In the genomic region with DNA sequence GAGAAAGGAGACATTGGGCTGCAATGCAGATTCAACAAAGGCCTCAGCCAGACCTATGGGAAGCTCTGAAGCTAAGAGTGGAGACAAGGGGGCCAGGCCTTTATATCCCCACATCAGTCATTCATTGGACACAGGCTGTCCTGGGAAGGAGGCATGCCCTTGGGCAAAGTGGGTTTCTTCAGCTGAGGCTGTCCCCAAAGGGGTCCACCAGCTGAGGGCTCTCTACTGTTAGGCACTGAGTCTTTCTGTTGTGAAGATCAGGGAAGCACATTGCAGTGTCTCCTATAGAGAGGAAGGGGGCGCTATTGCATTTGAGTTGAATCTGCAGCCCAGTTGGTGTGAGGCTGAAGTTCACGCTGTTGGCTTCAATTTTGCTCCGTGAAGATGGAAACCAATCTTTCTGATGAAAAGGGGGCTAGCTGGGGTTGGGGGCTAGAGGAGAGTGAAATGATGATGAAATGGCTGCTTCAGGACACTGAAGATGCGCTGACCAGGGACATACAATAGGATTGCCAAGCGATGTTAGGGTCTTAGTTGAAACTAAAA, we compare ENCODE assay signal across 9 cellular contexts. TPM values are rescaled to one million over a fixed set of nuclear protein-coding genes. Genes with fewer than 3 reads are reported as not detected.
DNase-seq lines count a peak whose midpoint lies in the region; ATAC-seq, FAIRE-seq and TF ChIP-seq lines count a peak whose summit lies in the region.
"Had no signal": no experiment of that assay in that cellular context is flagged by ENCODE, and none has a peak within 500 bp of the region (broad histone marks: within the 10 kb centered on the region; RNA-seq: fewer than 3 reads in every experiment).

No MANE protein-coding gene starts in this region.

- H3K4me1 Mint-ChIP-seq in activated naive CD8-positive, alpha-beta T cell treated with anti-CD3 and anti-CD28 coated beads, Interleukin-2, amount 50 U/mL, for 24 hours, result peaks cover 2% of the 10 kb centered on the region

- TF ChIP-seq CTCF in Loucy (conservative IDR thresholded peaks at IDR 0.05; ENCODE audit: low read length) (peak; percentile 86), left ventricle myocardium inferior (IDR thresholded peaks at IDR 0.05; ENCODE audit: borderline replicate concordance) (peak; percentile 75), sigmoid colon (IDR thresholded peaks at IDR 0.05) (peak; percentile 39 to 67 (median 60))

- no peaks in the 10 kb centered on the region for H3K27me3 Mint-ChIP-seq in activated naive CD8-positive, alpha-beta T cell treated with anti-CD3 and anti-CD28 coated beads, Interleukin-2, amount 50 U/mL, for 24 hours

- H3K27ac ChIP-seq in left ventricle myocardium inferior (replicated peaks) (no peak overlapping the region), sigmoid colon (no peak overlapping the region)

- DNase-seq in SHP77 treated with DMSO at 0.1 percent for 48 hours (lab: John Stamatoyannopoulos, UW) (peak; percentile 14), left ventricle myocardium inferior (no peak), sigmoid colon (no peak)
- peak; percentile 8 for DNase-seq in activated naive CD8-positive, alpha-beta T cell treated with anti-CD3 and anti-CD28 coated beads, Interleukin-2, amount 50 U/mL, for 24 hours

- no peaks in the 10 kb centered on the region for H4K20me1 ChIP-seq in Loucy (ENCODE audit: insufficient read depth, low read length, poor library complexity, severe bottlenecking)

- H3K27ac Mint-ChIP-seq in activated naive CD8-positive, alpha-beta T cell treated with anti-CD3 and anti-CD28 coated beads, Interleukin-2, amount 50 U/mL, for 24 hours, result peak overlapping the region; percentile 73

- TF ChIP-seq POLR2A in sigmoid colon (IDR thresholded peaks at IDR 0.05), result no peak

- H3K9me3 Mint-ChIP-seq in activated naive CD8-positive, alpha-beta T cell treated with anti-CD3 and anti-CD28 coated beads, Interleukin-2, amount 50 U/mL, for 24 hours, result no peaks in the 10 kb centered on the region

- TF ChIP-seq EP300 in sigmoid colon (IDR thresholded peaks at IDR 0.05), result no peak

- H3K4me1 ChIP-seq in Loucy (ENCODE audit: insufficient read depth, low read length, poor library complexity, severe bottlenecking) (no peaks in the 10 kb centered on the region), left ventricle myocardium inferior (no peaks in the 10 kb centered on the region), sigmoid colon (no peaks in the 10 kb centered on the region)

- no peak overlapping the region for H3K4me2 ChIP-seq in Loucy (ENCODE audit: low read depth, low read length, poor library complexity, severe bottlenecking)

- H3K4me3 Mint-ChIP-seq in activated naive CD8-positive, alpha-beta T cell treated with anti-CD3 and anti-CD28 coated beads, Interleukin-2, amount 50 U/mL, for 24 hours, result no peak overlapping the region

- no peaks in the 10 kb centered on the region for H3F3A ChIP-seq in Loucy (ENCODE audit: low read depth)

- H3K79me2 ChIP-seq in Loucy (ENCODE audit: insufficient read depth, low read length), result no peaks in the 10 kb centered on the region

- intact Hi-C loops in left ventricle myocardium inferior (cut with micrococcal nuclease), result loop anchor here (10.0 kb wide), 1 partner anchor 209 kb away; no protein-coding TSS in a partner anchor
- intact Hi-C loops in sigmoid colon (cut with DNase I), result no loop called here

- FAIRE-seq in G401.6 (lab: Jason Lieb, UNC), result peak; percentile 90
- FAIRE-seq: endometrium had no signal

- peak overlapping the region; percentile 77; the same call in 1 of the 2 replicates for H2AFZ ChIP-seq in Loucy (ENCODE audit: low read length)

- no peaks in the 10 kb centered on the region for H3K36me3 ChIP-seq in Loucy (ENCODE audit: insufficient read depth, low read length)
- H3K36me3 ChIP-seq in left ventricle myocardium inferior, result no peaks in the 10 kb centered on the region
- no peaks in the 10 kb centered on the region for H3K36me3 ChIP-seq in sigmoid colon

- H3K27me3 ChIP-seq in Loucy (ENCODE audit: insufficient read depth, low read length, poor library complexity, severe bottlenecking), result no peaks in the 10 kb centered on the region
- H3K27me3 ChIP-seq in left ventricle myocardium inferior (ENCODE audit: low read depth), result no peaks in the 10 kb centered on the region
- H3K27me3 ChIP-seq in sigmoid colon, result no peaks in the 10 kb centered on the region

- H3K36me3 Mint-ChIP-seq in activated naive CD8-positive, alpha-beta T cell treated with anti-CD3 and anti-CD28 coated beads, Interleukin-2, amount 50 U/mL, for 24 hours (ENCODE audit: low read depth), result no peaks in the 10 kb centered on the region

- no peak overlapping the region for H3K9ac ChIP-seq in Loucy (ENCODE audit: low read depth, low read length, poor library complexity, severe bottlenecking)

- ATAC-seq in GM21737 (IDR thresholded peaks at IDR 0.05; ENCODE audit: unreplicated experiment) (peak; percentile 83), HG03196 (IDR thresholded peaks at IDR 0.05; ENCODE audit: unreplicated experiment) (no peak)
- ATAC-seq in activated naive CD8-positive, alpha-beta T cell treated with anti-CD3 and anti-CD28 coated beads, Interleukin-2, amount 50 U/mL, for 24 hours, result peak; percentile 84

- H3K9me2 ChIP-seq in Loucy (replicated peaks; ENCODE audit: low read depth, low read length), result no peaks in the 10 kb centered on the region

- no peaks in the 10 kb centered on the region for H3K9me3 ChIP-seq in Loucy (ENCODE audit: insufficient read depth, low read depth, low read length)
- no peaks in the 10 kb centered on the region for H3K9me3 ChIP-seq in left ventricle myocardium inferior (replicated peaks)
- H3K9me3 ChIP-seq in sigmoid colon, result no peaks in the 10 kb centered on the region

- H3K4me3 ChIP-seq in Loucy (ENCODE audit: low read length, poor library complexity, severe bottlenecking), result no peak overlapping the region
- H3K4me3 ChIP-seq in left ventricle myocardium inferior, result no peak overlapping the region
- no peak overlapping the region for H3K4me3 ChIP-seq in sigmoid colon

- WGBS in sigmoid colon, 2 donors, result 33% methylated on average over 5 of the region's 5 CpGs

RNA-seq across cellular contexts. Expression of a gene that starts 48.0 kb away (rescaled TPM):
- 191 TPM for total RNA-seq in left ventricle myocardium inferior
- total RNA-seq in sigmoid colon, result 100 to 1,000 TPM; 269 to 356 (median 336) TPM
- polyA plus RNA-seq in sigmoid colon, result 1,000 to 10,000 TPM in 2 of 3 donors, 100 to 1,000 TPM in 1; 934 to 2,420 (median 1,374) TPM

RNA-seq across cellular contexts. Expression of a gene that starts 49.0 kb away (rescaled TPM):
- total RNA-seq in left ventricle myocardium inferior, result 15.2 TPM
- total RNA-seq in sigmoid colon, result 10 to 100 TPM; 19.7 to 25.0 (median 21.9) TPM
- polyA plus RNA-seq in sigmoid colon, result 10 to 100 TPM; 16.8 to 30.3 (median 20.3) TPM

RNA-seq across cellular contexts. Expression of a gene that starts 58.1 kb away (rescaled TPM):
- total RNA-seq in left ventricle myocardium inferior, result 61.2 TPM
- 10 to 100 TPM; 26.7 to 51.7 (median 43.1) TPM for total RNA-seq in sigmoid colon
- polyA plus RNA-seq in sigmoid colon, result 100 to 1,000 TPM in 1 of 3 donors, 10 to 100 TPM in 2; 71.1 to 228 (median 93.1) TPM

Comparison
In these comparisons a context has a peak if more than half of its experiments do, and no peak if none do; other contexts are left out.
1. DNase-seq: peak in SHP77 treated with DMSO at 0.1 percent for 48 hours (single experiment) and activated naive CD8-positive, alpha-beta T cell treated with anti-CD3 and anti-CD28 coated beads, Interleukin-2, amount 50 U/mL, for 24 hours (single experiment); none in left ventricle myocardium inferior (single experiment) and sigmoid colon (single experiment).
2. Peak in every context shown above with its lines, with median percentiles within 50 percentile points of each other: CTCF ChIP-seq.